Comparison of ENCODE assay signal across 1 cellular context in genomic region chr2:73175663-73176204, GRCh38.
TF ChIP-seq lines count a peak whose summit lies in the region.

No MANE protein-coding gene starts in this region.

TF ChIP-seq in HepG2, 621 proteins besides CTCF, POLR2A, EP300 and RAD21 (continued from another document and continues in another):
- TF ChIP-seq ZXDC (CRISPR knock-in tag; IDR thresholded peaks at IDR 0.05) (peak; percentile 50; the same call in 1 of the 2 replicates), PRPF4 (IDR thresholded peaks at IDR 0.05; ENCODE audit: low read depth, low read length, poor library complexity, severe bottlenecking) (no peak), ASH2L (IDR thresholded peaks at IDR 0.05; ENCODE audit: insufficient read length, low read depth, low read length) (no peak), SRY (CRISPR knock-in tag; IDR thresholded peaks at IDR 0.05) (0 out of 2 replicates have a peak, but pooled peaks have one; percentile 21), ZNF574 (CRISPR knock-in tag; IDR thresholded peaks at IDR 0.05) (peak; percentile 59), MXD1 (CRISPR knock-in tag; IDR thresholded peaks at IDR 0.05) (no peak; the same call in 1 of the 2 replicates), ZNF646 (CRISPR knock-in tag; IDR thresholded peaks at IDR 0.05) (no peak), CSRNP2 (CRISPR knock-in tag; conservative IDR thresholded peaks at IDR 0.05; ENCODE audit: low read depth) (no peak), PHF20 (CRISPR knock-in tag; IDR thresholded peaks at IDR 0.05) (peak; percentile 24; the same call in 1 of the 2 replicates), PAX8 (CRISPR knock-in tag; IDR thresholded peaks at IDR 0.05; ENCODE audit: borderline replicate concordance) (no peak), ZNF614 (CRISPR knock-in tag; IDR thresholded peaks at IDR 0.05; ENCODE audit: borderline replicate concordance) (0 out of 2 replicates have a peak, but pooled peaks have one; percentile 54), MEIS1 (CRISPR knock-in tag; IDR thresholded peaks at IDR 0.05; ENCODE audit: borderline replicate concordance) (no peak), SP1 (IDR thresholded peaks at IDR 0.05) (no peak), SP1 (CRISPR knock-in tag; IDR thresholded peaks at IDR 0.05) (no peak), ZNF790 (CRISPR knock-in tag; IDR thresholded peaks at IDR 0.05; ENCODE audit: borderline replicate concordance) (peak; percentile 63; the same call in 1 of the 2 replicates), ZSCAN31 (CRISPR knock-in tag; IDR thresholded peaks at IDR 0.05; ENCODE audit: low read depth) (peak; percentile 89; the same call in 1 of the 2 replicates), RFX1 (IDR thresholded peaks at IDR 0.05) (no peak), ZNF329 (CRISPR knock-in tag; IDR thresholded peaks at IDR 0.05; ENCODE audit: low read depth) (no peak), ZNF747 (CRISPR knock-in tag; IDR thresholded peaks at IDR 0.05; ENCODE audit: borderline replicate concordance) (0 out of 2 replicates have a peak, but pooled peaks have one; percentile 49), TRIM22 (IDR thresholded peaks at IDR 0.05) (no peak), YY1 (IDR thresholded peaks at IDR 0.05; ENCODE audit: insufficient read depth, insufficient replicate concordance, low read depth, low read length) (no peak), ZUFSP (CRISPR knock-in tag; IDR thresholded peaks at IDR 0.05; ENCODE audit: borderline replicate concordance) (0 out of 2 replicates have a peak, but pooled peaks have one; percentile 39), ZGPAT (CRISPR knock-in tag; IDR thresholded peaks at IDR 0.05) (peak; percentile 63; the same call in 1 of the 2 replicates), PITX1 (CRISPR knock-in tag; IDR thresholded peaks at IDR 0.05) (peak; percentile 65; the same call in 1 of the 2 replicates), ZNF138 (CRISPR knock-in tag; IDR thresholded peaks at IDR 0.05; ENCODE audit: low read depth) (no peak), HOXA5 (CRISPR knock-in tag; IDR thresholded peaks at IDR 0.05) (peak; percentile 18; the same call in 1 of the 2 replicates), ZMYM4 (CRISPR knock-in tag; IDR thresholded peaks at IDR 0.05) (0 out of 2 replicates have a peak, but pooled peaks have one; percentile 50), ATF6 (CRISPR knock-in tag; conservative IDR thresholded peaks at IDR 0.05) (no peak), MED1 (CRISPR knock-in tag; IDR thresholded peaks at IDR 0.05) (peak; percentile 48; the same call in 1 of the 2 replicates), FOXA3 (CRISPR knock-in tag; IDR thresholded peaks at IDR 0.05) (peak; percentile 42), KDM2A (CRISPR knock-in tag; IDR thresholded peaks at IDR 0.05; ENCODE audit: borderline replicate concordance, low read depth) (no peak), ZNF441 (CRISPR knock-in tag; IDR thresholded peaks at IDR 0.05; ENCODE audit: borderline replicate concordance) (peak; percentile 65; the same call in 1 of the 2 replicates), MXD3 (CRISPR knock-in tag; IDR thresholded peaks at IDR 0.05) (peak; percentile 76; the same call in 1 of the 2 replicates)
